ENCODE assay signal across 13 cellular contexts in genomic region chr2:68177541-68177940, GRCh38.
"Had no signal": no experiment of that assay in that cellular context is flagged by ENCODE, and none has a peak within 500 bp of the region (broad histone marks: within the 10 kb centered on the region; RNA-seq: fewer than 3 reads in every experiment).

No MANE protein-coding gene starts in this region.

- ATAC-seq: left ventricle myocardium superior, right cardiac atrium had no signal

- H3K4me3 Mint-ChIP-seq: activated naive CD8-positive, alpha-beta T cell treated with anti-CD3 and anti-CD28 coated beads, Interleukin-2, amount 10 ng/mL, durations not matched to agents 7 days and 5 days; brain; central memory CD8-positive, alpha-beta T cell; nephron progenitor cell had no signal

- DNase-seq: activated CD4-positive, alpha-beta T cell treated with anti-CD3 and anti-CD28 coated beads for 1 hour; activated naive CD8-positive, alpha-beta T cell treated with anti-CD3 and anti-CD28 coated beads, Interleukin-2, amount 10 ng/mL, durations not matched to agents 7 days and 5 days; foreskin fibroblast; hippocampal formation; left ventricle myocardium superior; mesenchymal stem cell; nephron progenitor cell; right cardiac atrium; small intestine; T1000; uterus had no signal

- H3K27me3 Mint-ChIP-seq: activated naive CD8-positive, alpha-beta T cell treated with anti-CD3 and anti-CD28 coated beads, Interleukin-2, amount 10 ng/mL, durations not matched to agents 7 days and 5 days; brain; central memory CD8-positive, alpha-beta T cell had no signal

- H3K9me3 Mint-ChIP-seq: activated naive CD8-positive, alpha-beta T cell treated with anti-CD3 and anti-CD28 coated beads, Interleukin-2, amount 10 ng/mL, durations not matched to agents 7 days and 5 days; brain; central memory CD8-positive, alpha-beta T cell; nephron progenitor cell had no signal

- H3K4me1 Mint-ChIP-seq: brain, nephron progenitor cell had no signal

- H3K27ac Mint-ChIP-seq: activated naive CD8-positive, alpha-beta T cell treated with anti-CD3 and anti-CD28 coated beads, Interleukin-2, amount 10 ng/mL, durations not matched to agents 7 days and 5 days; nephron progenitor cell had no signal
